ENCODE assay signal across 13 cellular contexts in genomic region chr15:39174332-39174731, GRCh38.
"Had no signal": no experiment of that assay in that cellular context is flagged by ENCODE, and none has a peak within 500 bp of the region (broad histone marks: within the 10 kb centered on the region; RNA-seq: fewer than 3 reads in every experiment).

No MANE protein-coding gene starts in this region.

- DNase-seq: activated CD4-positive, alpha-beta T cell treated with anti-CD3 and anti-CD28 coated beads for 1 hour; activated CD4-positive, alpha-beta T cell treated with anti-CD3 and anti-CD28 coated beads, Interleukin-2, amount 50 U/mL, for 48 hours; activated gamma-delta T cell; activated T-cell treated with anti-CD3 and anti-CD28 coated beads, Interleukin-2, amount 50 U/mL, for 48 hours; amygdala; dermis blood vessel endothelial cell; endodermal cell; erythroblast; posterior cingulate gyrus; thyroid gland; uterus had no signal

- ATAC-seq: stimulated activated effector memory CD8-positive, alpha-beta T cell treated with anti-CD3 and anti-CD28 coated beads, Interleukin-12 subunit alpha, Interleukin-12 subunit beta, amount 100 ng/mL, for 72 hours had no signal

- H3K4me3 ChIP-seq: right atrium auricular region, thyroid gland, uterus had no signal

- H3K9me3 ChIP-seq: right atrium auricular region, thyroid gland, uterus had no signal

- H3K27ac ChIP-seq: right atrium auricular region, thyroid gland had no signal

- H3K27me3 ChIP-seq: right atrium auricular region, thyroid gland, uterus had no signal

- H3K36me3 ChIP-seq: right atrium auricular region, thyroid gland, uterus had no signal
